Comparison of ENCODE assay signal across 8 cellular contexts in the genomic region with DNA sequence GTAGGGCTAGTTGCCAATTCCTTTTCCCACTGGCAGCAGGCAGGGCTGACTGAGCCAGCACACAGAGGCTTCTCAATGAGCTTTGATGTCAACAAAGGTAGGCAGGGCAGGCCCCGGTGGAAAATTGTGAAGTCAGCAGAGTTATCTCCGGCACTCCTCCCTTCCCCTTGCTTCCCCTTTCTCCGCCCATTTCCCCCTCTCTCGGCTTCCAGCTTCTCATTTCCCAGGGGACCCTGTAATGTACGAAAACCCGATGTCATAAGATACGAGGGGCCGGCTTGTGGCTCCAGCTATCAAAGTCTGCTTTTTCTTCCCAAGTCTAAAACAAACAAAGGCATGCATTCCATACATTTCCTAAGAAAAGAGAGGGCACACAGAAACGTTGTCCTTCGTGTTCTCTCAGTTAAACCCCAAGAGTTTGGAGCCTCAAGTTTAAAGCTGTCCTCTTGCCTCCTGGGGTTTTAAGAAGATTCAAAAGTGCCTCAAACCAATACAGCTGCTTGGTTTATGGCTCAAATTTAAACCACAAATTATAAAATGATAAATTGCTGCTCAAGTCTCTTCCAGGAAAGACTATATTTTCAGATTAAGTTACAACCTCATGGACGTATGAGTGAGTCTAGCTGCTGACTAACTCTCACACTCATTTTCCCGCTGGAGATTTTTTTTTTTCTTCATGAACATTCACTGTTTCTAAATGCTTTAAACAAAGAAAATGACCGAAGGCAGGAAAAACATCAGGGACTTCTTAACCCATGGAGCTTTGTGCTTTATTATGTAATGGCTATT. TPM values are rescaled to one million over a fixed set of nuclear protein-coding genes. Genes with fewer than 3 reads are reported as not detected.
A peak's percentile ranks its signal among the peaks of the same experiment; 100 is the strongest.
DNase-seq lines count a peak whose midpoint lies in the region; ATAC-seq and TF ChIP-seq lines count a peak whose summit lies in the region.

No MANE protein-coding gene starts in this region.

- peak; percentile 16 for DNase-seq in stimulated activated CD4-positive, alpha-beta T cell treated with anti-CD3 and anti-CD28 coated beads, Interleukin-1b, Interleukin-23, amount 100 ng/mL, for 48 hours
- DNase-seq in stimulated activated CD4-positive, alpha-beta T cell treated with anti-CD3 and anti-CD28 coated beads, Interleukin-2, amount 100 ng/mL, for 48 hours = no peak
- DNase-seq in NCI-H510A treated with DMSO at 0.1 percent for 48 hours (lab: John Stamatoyannopoulos, UW) = peak; percentile 89
- DNase-seq in activated effector memory CD4-positive, alpha-beta T cell treated with Interleukin-2 at 50 U/mL for 16 hours = peak; percentile 21
- DNase-seq in globus pallidus (ENCODE audit: low spot score) = peak; percentile 41
- no peak for DNase-seq in osteocyte (ENCODE audit: extremely low spot score, unreplicated experiment)
- no peak for DNase-seq in HPDE6-E6E7 (ENCODE audit: extremely low spot score)

- H3K9me3 Mint-ChIP-seq in osteocyte (ENCODE audit: unreplicated experiment) = peaks cover 5% of the 10 kb centered on the region

- H3K36me3 Mint-ChIP-seq in osteocyte (ENCODE audit: unreplicated experiment) = no peaks in the 10 kb centered on the region

- no peak for ATAC-seq in HG03521 (IDR thresholded peaks at IDR 0.05; ENCODE audit: unreplicated experiment)

- no peak for TF ChIP-seq CTCF in osteocyte (IDR thresholded peaks at IDR 0.05)

- H3K27ac Mint-ChIP-seq in osteocyte (ENCODE audit: unreplicated experiment) = peak overlapping the region; percentile 79

- H3K27me3 Mint-ChIP-seq in osteocyte (ENCODE audit: unreplicated experiment) = no peaks in the 10 kb centered on the region

- H3K4me3 Mint-ChIP-seq in osteocyte (ENCODE audit: unreplicated experiment) = peak overlapping the region; percentile 62

- H3K4me1 Mint-ChIP-seq in osteocyte (ENCODE audit: unreplicated experiment) = peaks cover 66% of the 10 kb centered on the region

RNA-seq across cellular contexts. Expression of a gene that starts 27.3 kb away (rescaled TPM):
- 35.2 and 41.1 TPM in 2 replicates for total RNA-seq in osteocyte

Comparison
In these comparisons a context has a peak if more than half of its experiments do, and no peak if none do; other contexts are left out.
1. DNase-seq: peak in stimulated activated CD4-positive, alpha-beta T cell treated with anti-CD3 and anti-CD28 coated beads, Interleukin-1b, Interleukin-23, amount 100 ng/mL, for 48 hours (single experiment), NCI-H510A treated with DMSO at 0.1 percent for 48 hours (single experiment), activated effector memory CD4-positive, alpha-beta T cell treated with Interleukin-2 at 50 U/mL for 16 hours (single experiment) and globus pallidus (single experiment); none in stimulated activated CD4-positive, alpha-beta T cell treated with anti-CD3 and anti-CD28 coated beads, Interleukin-2, amount 100 ng/mL, for 48 hours (0 of 2), osteocyte (single experiment) and HPDE6-E6E7 (single experiment).